ENCODE assay signal across 21 cellular contexts in genomic region chr9:8723195-8723594, GRCh38.
"Had no signal": no experiment of that assay in that cellular context is flagged by ENCODE, and none has a peak within 500 bp of the region (broad histone marks: within the 10 kb centered on the region; RNA-seq: fewer than 3 reads in every experiment).

No MANE protein-coding gene starts in this region.

- H3K4me2 ChIP-seq: hepatocyte, neural progenitor cell had no signal

- H2AFZ ChIP-seq: hepatocyte, neural progenitor cell had no signal

- DNase-seq: colonic mucosa; effector CD4-positive, alpha-beta T cell; endodermal cell; foreskin keratinocyte; head of caudate nucleus; left colon; natural killer cell; nucleus accumbens; ovary; small intestine; stimulated activated CD4-positive, alpha-beta T cell treated with anti-CD3 and anti-CD28 coated beads, Interleukin-4, amount 100 ng/mL, for 1 hour; stimulated activated CD8-positive, alpha-beta memory T cell treated with anti-CD3 and anti-CD28 coated beads, Interleukin-4, amount 100 ng/mL, for 48 hours; tibial artery; upper lobe of right lung had no signal

- H3K27ac Mint-ChIP-seq: endodermal cell; natural killer cell; neural progenitor cell; stimulated activated memory B cell treated with anti-CD40 and anti-IgM and Interleukin-4, amounts not matched to agents 10 μg/mL and 1 μg/mL and 100 μg/mL, for 72 hours; stimulated activated naive CD8-positive, alpha-beta T cell treated with anti-CD3 and anti-CD28 coated beads, Interleukin-15, Interleukin-2, amounts not matched to agents 100 ng/mL and 50 ng/mL, for 24 hours had no signal

- H3K9me3 ChIP-seq: colonic mucosa, ovary, right atrium auricular region, tibial artery, upper lobe of right lung, vagina had no signal

- FAIRE-seq: endothelial cell of umbilical vein, small intestine had no signal

- H3K79me2 ChIP-seq: hepatocyte had no signal

- H3K9ac ChIP-seq: neural progenitor cell had no signal

- H3K4me1 ChIP-seq: colonic mucosa, foreskin keratinocyte, right atrium auricular region, upper lobe of right lung, vagina had no signal

- H3K4me3 ChIP-seq: colonic mucosa, hepatocyte, neural progenitor cell, ovary, right atrium auricular region, tibial artery, upper lobe of right lung, vagina had no signal

- H3K27me3 Mint-ChIP-seq: stimulated activated memory B cell treated with anti-CD40 and anti-IgM and Interleukin-4, amounts not matched to agents 10 μg/mL and 1 μg/mL and 100 μg/mL, for 72 hours; stimulated activated naive CD8-positive, alpha-beta T cell treated with anti-CD3 and anti-CD28 coated beads, Interleukin-15, Interleukin-2, amounts not matched to agents 100 ng/mL and 50 ng/mL, for 24 hours had no signal

- ATAC-seq: foreskin keratinocyte; left colon; natural killer cell; stimulated activated memory B cell treated with anti-CD40 and anti-IgM and Interleukin-4, amounts not matched to agents 10 μg/mL and 1 μg/mL and 100 μg/mL, for 72 hours; upper lobe of right lung had no signal

- H3K4me3 Mint-ChIP-seq: endodermal cell; natural killer cell; neural progenitor cell; stimulated activated memory B cell treated with anti-CD40 and anti-IgM and Interleukin-4, amounts not matched to agents 10 μg/mL and 1 μg/mL and 100 μg/mL, for 72 hours; stimulated activated naive CD8-positive, alpha-beta T cell treated with anti-CD3 and anti-CD28 coated beads, Interleukin-15, Interleukin-2, amounts not matched to agents 100 ng/mL and 50 ng/mL, for 24 hours had no signal

- H3K36me3 Mint-ChIP-seq: natural killer cell; stimulated activated memory B cell treated with anti-CD40 and anti-IgM and Interleukin-4, amounts not matched to agents 10 μg/mL and 1 μg/mL and 100 μg/mL, for 72 hours had no signal

- H3K27ac ChIP-seq: colonic mucosa, foreskin keratinocyte, hepatocyte, neural progenitor cell, ovary, right atrium auricular region, tibial artery, upper lobe of right lung, vagina had no signal

- H3K4me1 Mint-ChIP-seq: natural killer cell; stimulated activated memory B cell treated with anti-CD40 and anti-IgM and Interleukin-4, amounts not matched to agents 10 μg/mL and 1 μg/mL and 100 μg/mL, for 72 hours had no signal

- H3K9me3 Mint-ChIP-seq: endodermal cell; neural progenitor cell; stimulated activated memory B cell treated with anti-CD40 and anti-IgM and Interleukin-4, amounts not matched to agents 10 μg/mL and 1 μg/mL and 100 μg/mL, for 72 hours; stimulated activated naive CD8-positive, alpha-beta T cell treated with anti-CD3 and anti-CD28 coated beads, Interleukin-15, Interleukin-2, amounts not matched to agents 100 ng/mL and 50 ng/mL, for 24 hours had no signal

- H3K36me3 ChIP-seq: colonic mucosa, neural progenitor cell, ovary, right atrium auricular region, tibial artery, upper lobe of right lung, vagina had no signal

- H3K27me3 ChIP-seq: colonic mucosa, foreskin keratinocyte, hepatocyte, neural progenitor cell, ovary, right atrium auricular region, tibial artery, upper lobe of right lung, vagina had no signal
